In the genomic region with DNA sequence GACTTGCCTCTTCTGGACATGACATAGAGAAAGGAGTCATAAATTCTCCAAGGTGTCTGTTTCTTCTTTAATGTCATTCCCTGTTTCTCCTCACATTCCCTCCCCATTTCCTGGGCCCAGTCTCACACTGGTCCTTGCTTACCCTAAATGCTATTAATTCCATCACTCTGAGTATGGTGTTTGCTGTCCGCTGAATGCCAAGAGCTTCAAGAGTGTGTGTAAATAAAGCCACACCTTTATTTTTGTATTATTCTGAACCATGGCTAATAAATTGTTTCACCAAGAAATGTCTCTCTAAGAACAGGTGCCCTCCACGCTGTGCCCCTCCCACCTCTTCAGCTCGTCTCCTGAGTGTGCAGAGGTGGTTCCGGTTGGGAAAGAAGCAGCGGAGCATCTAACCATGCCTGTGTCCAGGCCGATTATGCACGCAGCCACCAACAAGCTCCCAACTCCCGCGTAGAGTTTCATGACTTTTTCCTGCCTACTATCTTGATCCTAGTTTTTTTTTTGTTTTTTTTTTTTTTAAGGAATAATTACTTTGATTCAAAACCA, we compare ENCODE assay signal across 18 cellular contexts. TPM values are rescaled to one million over a fixed set of nuclear protein-coding genes. Genes with fewer than 3 reads are reported as not detected.
A peak's percentile ranks its signal among the peaks of the same experiment; 100 is the strongest.
DNase-seq lines count a peak whose midpoint lies in the region; ATAC-seq and TF ChIP-seq lines count a peak whose summit lies in the region.
"Had no signal": no experiment of that assay in that cellular context is flagged by ENCODE, and none has a peak within 500 bp of the region (broad histone marks: within the 10 kb centered on the region; RNA-seq: fewer than 3 reads in every experiment).

No MANE protein-coding gene starts in this region.

- H3K9me3 ChIP-seq in CD4-positive, alpha-beta memory T cell (ENCODE audit: control insufficient read depth in 1 of 2, low read length in 2 of 2), result no peaks in the 10 kb centered on the region
- no peaks in the 10 kb centered on the region for H3K9me3 ChIP-seq in RWPE2 (ENCODE audit: severe bottlenecking)
- H3K9me3 ChIP-seq: BLaER1, tibial artery had no signal

- H3K9me3 Mint-ChIP-seq in CD4-positive, alpha-beta memory T cell, result no peaks in the 10 kb centered on the region
- no peaks in the 10 kb centered on the region for H3K9me3 Mint-ChIP-seq in naive thymus-derived CD8-positive, alpha-beta T cell
- H3K9me3 Mint-ChIP-seq: activated T-cell treated with anti-CD3 and anti-CD28 coated beads, Interleukin-2, amount 50 U/mL, for 4 hours; endodermal cell had no signal

- no peak overlapping the region for H3K27ac ChIP-seq in CD4-positive, alpha-beta memory T cell (ENCODE audit: low read depth, low read length)
- H3K27ac ChIP-seq in RWPE2 (ENCODE audit: poor library complexity, severe bottlenecking), result no peak overlapping the region
- H3K27ac ChIP-seq: BLaER1, parathyroid adenoma, PC-9, SK-N-MC, tibial artery had no signal

- H3K4me3 ChIP-seq in CD4-positive, alpha-beta memory T cell (ENCODE audit: low read length in 2 of 2), result no peak overlapping the region
- H3K4me3 ChIP-seq in RWPE2 (ENCODE audit: severe bottlenecking), result no peak overlapping the region
- H3K4me3 ChIP-seq: BLaER1, PC-9, SK-N-MC, tibial artery had no signal

- CTCF ChIA-PET in CD4-positive, alpha-beta memory T cell (lab: Charles Lee; ENCODE audit: partially characterized antibody), result no interaction called here

- H3K4me1 Mint-ChIP-seq in CD4-positive, alpha-beta memory T cell, result peaks cover 40 to 61% (median 51%) of the 10 kb centered on the region in 4 donors
- H3K4me1 Mint-ChIP-seq in naive thymus-derived CD8-positive, alpha-beta T cell, result peaks cover 49 to 85% (median 68%) of the 10 kb centered on the region in 4 donors

- H3K36me3 Mint-ChIP-seq in CD4-positive, alpha-beta memory T cell, result peaks cover 12 to 20% of the 10 kb centered on the region in 2 donors
- peaks cover 0 to 29% (median 6%) of the 10 kb centered on the region in 3 donors for H3K36me3 Mint-ChIP-seq in naive thymus-derived CD8-positive, alpha-beta T cell

- intact Hi-C loops in CD4-positive, alpha-beta memory T cell (cut with micrococcal nuclease), result no loop called here

- peak; percentile 20; the same call in 1 of the 3 replicates for ATAC-seq in RWPE2 (ENCODE audit: low read depth)
- no peak for ATAC-seq in naive thymus-derived CD8-positive, alpha-beta T cell
- ATAC-seq in HG02763 (IDR thresholded peaks at IDR 0.05; ENCODE audit: unreplicated experiment), result no peak
- ATAC-seq: activated T-cell treated with anti-CD3 and anti-CD28 coated beads, Interleukin-2, amount 50 U/mL, for 4 hours; left cardiac atrium had no signal

- peaks cover 38% of the 10 kb centered on the region for H3K4me1 ChIP-seq in CD4-positive, alpha-beta memory T cell (ENCODE audit: insufficient read depth, low read length)
- H3K4me1 ChIP-seq in RWPE2 (ENCODE audit: insufficient read depth, poor library complexity, severe bottlenecking), result no peaks in the 10 kb centered on the region
- H3K4me1 ChIP-seq: parathyroid adenoma, tibial artery had no signal

- no peak for DNase-seq in CD4-positive, alpha-beta memory T cell
- DNase-seq in DMS79 (lab: John Stamatoyannopoulos, UW) (peak; percentile 81), RWPE2 (ENCODE audit: low spot score) (no peak), NCI-H526 treated with DMSO at 0.1 percent for 48 hours (lab: John Stamatoyannopoulos, UW) (no peak), GM03348 (ENCODE audit: low spot score) (no peak)
- DNase-seq in naive thymus-derived CD8-positive, alpha-beta T cell, result no peak
- DNase-seq: activated CD4-positive, alpha-beta T cell treated with anti-CD3 and anti-CD28 coated beads, Interleukin-2, amount 50 U/mL, for 1 hour; activated T-cell treated with anti-CD3 and anti-CD28 coated beads, Interleukin-2, amount 50 U/mL, for 4 hours; caudate nucleus; endodermal cell; left cardiac atrium; PC-9; small intestine; tibial artery had no signal

- H3K27me3 ChIP-seq in CD4-positive, alpha-beta memory T cell (ENCODE audit: insufficient read depth, low read length), result no peaks in the 10 kb centered on the region
- no peaks in the 10 kb centered on the region for H3K27me3 ChIP-seq in RWPE2 (ENCODE audit: insufficient read depth, poor library complexity, severe bottlenecking)
- H3K27me3 ChIP-seq: BLaER1 had no signal

- H3K27ac Mint-ChIP-seq in CD4-positive, alpha-beta memory T cell, result peak overlapping the region in 6 of 7 donors; percentile 1 to 79 (median 36)
- peak overlapping the region in 8 of 10 donors; percentile 13 to 83 (median 50) for H3K27ac Mint-ChIP-seq in naive thymus-derived CD8-positive, alpha-beta T cell
- H3K27ac Mint-ChIP-seq: endodermal cell had no signal

- peaks cover 24% of the 10 kb centered on the region for H3K36me3 ChIP-seq in CD4-positive, alpha-beta memory T cell (ENCODE audit: insufficient read depth, low read length)
- H3K36me3 ChIP-seq in RWPE2 (ENCODE audit: low read depth), result peaks cover 3% of the 10 kb centered on the region; the same call in 1 of the 2 replicates

- no peaks in the 10 kb centered on the region for H3K27me3 Mint-ChIP-seq in CD4-positive, alpha-beta memory T cell
- H3K27me3 Mint-ChIP-seq in naive thymus-derived CD8-positive, alpha-beta T cell, result no peaks in the 10 kb centered on the region

- no peak for TF ChIP-seq CTCF in RWPE2 (IDR thresholded peaks at IDR 0.05; ENCODE audit: poor library complexity, severe bottlenecking)

- no peak overlapping the region for H3K4me3 Mint-ChIP-seq in CD4-positive, alpha-beta memory T cell
- no peak overlapping the region for H3K4me3 Mint-ChIP-seq in naive thymus-derived CD8-positive, alpha-beta T cell
- H3K4me3 Mint-ChIP-seq: activated T-cell treated with anti-CD3 and anti-CD28 coated beads, Interleukin-2, amount 50 U/mL, for 4 hours; endodermal cell had no signal

- POLR2A ChIA-PET in CD4-positive, alpha-beta memory T cell (lab: Charles Lee; ENCODE audit: partially characterized antibody), result interaction anchor here (1.1 kb wide), 1 partner anchor 14 kb away, joined by 4 read pairs; no protein-coding TSS in a partner anchor
- POLR2A ChIA-PET in naive thymus-derived CD8-positive, alpha-beta T cell (lab: Charles Lee), result interaction anchor here (0.6 to 1.4 kb wide), 4 partner anchors 11 to 247 kb away, joined by 3 to 4 read pairs (median 3); partner anchors contain the start of gene IL17RA

RNA-seq across cellular contexts. Expression of gene TMEM121B, which starts 8.6 kb away (rescaled TPM):
- under 1 TPM in 1 of 2 experiments, not detected in 1; 0.12 TPM for total RNA-seq in CD4-positive, alpha-beta memory T cell
- not detected for polyA plus RNA-seq in CD4-positive, alpha-beta memory T cell
- total RNA-seq in naive thymus-derived CD8-positive, alpha-beta T cell, result under 1 TPM; 0.08 to 0.11 TPM
- not detected for polyA plus RNA-seq in naive thymus-derived CD8-positive, alpha-beta T cell
- total RNA-seq: PC-9 had no signal

RNA-seq across cellular contexts. Expression of gene IL17RA, which starts 27.8 kb away (rescaled TPM):
- total RNA-seq in CD4-positive, alpha-beta memory T cell, result 10 to 100 TPM; 71.6 to 77.2 TPM
- polyA plus RNA-seq in CD4-positive, alpha-beta memory T cell, result 10 to 100 TPM; 19.8 to 39.9 TPM
- total RNA-seq in naive thymus-derived CD8-positive, alpha-beta T cell, result 10 to 100 TPM; 69.9 to 78.6 TPM
- 10 to 100 TPM; 26.2 to 57.7 (median 48.8) TPM for polyA plus RNA-seq in naive thymus-derived CD8-positive, alpha-beta T cell

RNA-seq across cellular contexts. Expression of gene HDHD5, which starts 46.5 kb away (rescaled TPM):
- total RNA-seq in CD4-positive, alpha-beta memory T cell, result 10 to 100 TPM; 23.1 to 23.3 TPM
- 10 to 100 TPM; 51.6 to 86.7 TPM for polyA plus RNA-seq in CD4-positive, alpha-beta memory T cell
- total RNA-seq in naive thymus-derived CD8-positive, alpha-beta T cell, result 10 to 100 TPM; 29.3 to 33.6 TPM
- 10 to 100 TPM; 48.5 to 72.7 (median 59.8) TPM for polyA plus RNA-seq in naive thymus-derived CD8-positive, alpha-beta T cell
